Comparison of ENCODE assay signal across 1 cellular context in genomic region chr9:130689937-130690700, GRCh38.
A peak's percentile ranks its signal among the peaks of the same experiment; 100 is the strongest.
TF ChIP-seq lines count a peak whose summit lies in the region.

No MANE protein-coding gene starts in this region.

TF ChIP-seq in HepG2, 621 proteins besides CTCF, POLR2A, EP300 and RAD21 (continued from another document and continues in another):
- TF ChIP-seq IKZF5 (CRISPR knock-in tag; IDR thresholded peaks at IDR 0.05) (0 out of 2 replicates have a peak, but pooled peaks have one; percentile 18), CREM (IDR thresholded peaks at IDR 0.05) (peak; percentile 61), CREM (CRISPR knock-in tag; IDR thresholded peaks at IDR 0.05) (no peak), ZNF276 (CRISPR knock-in tag; IDR thresholded peaks at IDR 0.05; ENCODE audit: low read depth) (no peak), HOMEZ (CRISPR knock-in tag; IDR thresholded peaks at IDR 0.05; ENCODE audit: low read depth) (no peak), YY1 (IDR thresholded peaks at IDR 0.05; ENCODE audit: insufficient read depth, insufficient replicate concordance, low read depth, low read length) (no peak), PRDM15 (CRISPR knock-in tag; IDR thresholded peaks at IDR 0.05) (no peak), ZFP1 (CRISPR knock-in tag; IDR thresholded peaks at IDR 0.05) (no peak), ZBTB43 (CRISPR knock-in tag; conservative IDR thresholded peaks at IDR 0.05) (no peak; the same call in 1 of the 2 replicates), HMGA1 (CRISPR knock-in tag; conservative IDR thresholded peaks at IDR 0.05) (no peak), JUND (CRISPR knock-in tag; IDR thresholded peaks at IDR 0.05) (no peak), ZNF282 (IDR thresholded peaks at IDR 0.05; ENCODE audit: partially characterized antibody) (no peak), BHLHE40 (IDR thresholded peaks at IDR 0.05; ENCODE audit: low read length) (peak; percentile 61; the same call in 1 of the 2 replicates), TP53 (CRISPR knock-in tag; conservative IDR thresholded peaks at IDR 0.05) (no peak), ZNF513 (CRISPR knock-in tag; conservative IDR thresholded peaks at IDR 0.05) (no peak), ZNF556 (CRISPR knock-in tag; IDR thresholded peaks at IDR 0.05; ENCODE audit: borderline replicate concordance) (0 out of 2 replicates have a peak, but pooled peaks have one; percentile 49), RFX5 (IDR thresholded peaks at IDR 0.05; ENCODE audit: low read depth, low read length) (no peak), GATAD2A (CRISPR knock-in tag; IDR thresholded peaks at IDR 0.05) (0 out of 2 replicates have a peak, but pooled peaks have one; percentile 10), RBAK (CRISPR knock-in tag; IDR thresholded peaks at IDR 0.05) (no peak), EED (CRISPR knock-in tag; IDR thresholded peaks at IDR 0.05) (no peak), ZNF558 (CRISPR knock-in tag; IDR thresholded peaks at IDR 0.05; ENCODE audit: borderline replicate concordance) (no peak), MIXL1 (CRISPR knock-in tag; IDR thresholded peaks at IDR 0.05) (no peak), PAX8 (CRISPR knock-in tag; IDR thresholded peaks at IDR 0.05; ENCODE audit: borderline replicate concordance) (0 out of 2 replicates have a peak, but pooled peaks have one; percentile 58), STAG1 (CRISPR knock-in tag; IDR thresholded peaks at IDR 0.05) (no peak), ETV5 (CRISPR knock-in tag; IDR thresholded peaks at IDR 0.05; ENCODE audit: borderline replicate concordance) (no peak), ZNF557 (CRISPR knock-in tag; IDR thresholded peaks at IDR 0.05) (no peak), CEBPB (IDR thresholded peaks at IDR 0.05; ENCODE audit: borderline replicate concordance, low read depth, low read length) (no peak), THAP11 (CRISPR knock-in tag; IDR thresholded peaks at IDR 0.05) (peak; percentile 43), HMGXB3 (CRISPR knock-in tag; IDR thresholded peaks at IDR 0.05; ENCODE audit: borderline replicate concordance) (peak; percentile 91), AHDC1 (CRISPR knock-in tag; IDR thresholded peaks at IDR 0.05; ENCODE audit: borderline replicate concordance) (no peak), ARNTL (CRISPR knock-in tag; IDR thresholded peaks at IDR 0.05) (peak; percentile 71; the same call in 1 of the 2 replicates), ZNF782 (CRISPR knock-in tag; IDR thresholded peaks at IDR 0.05; ENCODE audit: borderline replicate concordance) (no peak), CENPBD1 (CRISPR knock-in tag; IDR thresholded peaks at IDR 0.05; ENCODE audit: borderline replicate concordance, low read depth) (no peak), ZBTB21 (CRISPR knock-in tag; IDR thresholded peaks at IDR 0.05) (no peak), KDM5A (IDR thresholded peaks at IDR 0.05; ENCODE audit: borderline replicate concordance, low read length) (peak; percentile 56; the same call in 1 of the 2 replicates)
